ENCODE assay signal across 36 cellular contexts in the genomic region with DNA sequence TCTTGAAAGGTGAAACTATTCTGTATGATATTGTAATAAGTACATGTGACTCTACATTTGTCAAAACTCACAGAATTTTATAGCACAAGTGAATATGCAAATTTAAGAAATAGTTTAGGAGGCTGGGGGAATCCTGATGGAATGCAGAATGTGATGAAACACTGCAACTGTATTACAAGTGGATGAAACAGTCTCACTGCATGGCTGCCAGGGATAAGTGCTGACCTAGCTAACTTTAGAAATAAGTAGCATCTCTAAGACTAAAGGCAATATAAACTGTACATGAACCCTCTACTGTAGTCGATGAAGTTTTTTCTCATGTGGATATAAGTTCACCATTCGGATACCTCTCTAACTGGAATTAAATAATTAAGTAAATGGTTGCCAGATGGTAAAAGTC.
"Had no signal": no experiment of that assay in that cellular context is flagged by ENCODE, and none has a peak within 500 bp of the region (broad histone marks: within the 10 kb centered on the region; RNA-seq: fewer than 3 reads in every experiment).

No MANE protein-coding gene starts in this region.

- ATAC-seq: activated naive CD4-positive, alpha-beta T cell treated with anti-CD3 and anti-CD28 coated beads, Interleukin-2, amount 50 U/mL, for 72 hours; activated T-cell treated with anti-CD3 and anti-CD28 coated beads, Interleukin-2, amount 50 U/mL, for 4 hours; PC-3 had no signal

- H3K4me1 ChIP-seq: adrenal gland, Peyer's patch, SJSA1 had no signal

- H3K9me3 ChIP-seq: adrenal gland, Peyer's patch, SJSA1 had no signal

- H3K4me3 Mint-ChIP-seq: activated B cell treated with CpG ODN at 0.5 μM for 24 hours; activated CD4-positive, alpha-beta memory T cell treated with anti-CD3 and anti-CD28 coated beads for 36 hours; activated naive CD4-positive, alpha-beta T cell treated with anti-CD3 and anti-CD28 coated beads for 36 hours; activated T-cell treated with anti-CD3 and anti-CD28 coated beads, Interleukin-2, amount 50 U/mL, for 4 hours; activated T-helper 1 cell treated with anti-CD3 and anti-CD28 coated beads, Interleukin-12 subunit alpha, Interleukin-12 subunit beta, Interleukin-2, Interleukin-4 antibody, amounts not matched to agents 30 ng/mL and 10 ng/mL and 1 ng/mL, durations not matched to agents 14 hours and 24 hours and 36 hours; brain had no signal

- H3K27me3 ChIP-seq: adrenal gland, Peyer's patch, SJSA1 had no signal

- H3K36me3 ChIP-seq: adrenal gland, Peyer's patch, SJSA1 had no signal

- H3K9me3 Mint-ChIP-seq: activated B cell treated with CpG ODN at 0.5 μM for 24 hours; activated CD4-positive, alpha-beta memory T cell treated with anti-CD3 and anti-CD28 coated beads for 36 hours; activated naive CD4-positive, alpha-beta T cell treated with anti-CD3 and anti-CD28 coated beads for 36 hours; activated T-helper 1 cell treated with anti-CD3 and anti-CD28 coated beads, Interleukin-12 subunit alpha, Interleukin-12 subunit beta, Interleukin-2, Interleukin-4 antibody, amounts not matched to agents 30 ng/mL and 10 ng/mL and 1 ng/mL, durations not matched to agents 14 hours and 24 hours and 36 hours; brain had no signal

- H3K36me3 Mint-ChIP-seq: activated CD4-positive, alpha-beta memory T cell treated with anti-CD3 and anti-CD28 coated beads for 36 hours; activated naive CD4-positive, alpha-beta T cell treated with anti-CD3 and anti-CD28 coated beads, Interleukin-2, amount 50 U/mL, for 72 hours; brain had no signal

- H3K4me1 Mint-ChIP-seq: activated B cell treated with CpG ODN at 0.5 μM for 24 hours had no signal

- H3K4me3 ChIP-seq: adrenal gland, Peyer's patch, SJSA1 had no signal

- H3K27ac Mint-ChIP-seq: activated B cell treated with CpG ODN at 0.5 μM for 24 hours; activated CD4-positive, alpha-beta memory T cell treated with anti-CD3 and anti-CD28 coated beads for 36 hours; activated naive CD4-positive, alpha-beta T cell treated with anti-CD3 and anti-CD28 coated beads for 36 hours; activated naive CD4-positive, alpha-beta T cell treated with anti-CD3 and anti-CD28 coated beads, Interleukin-2, amount 50 U/mL, for 72 hours; activated T-helper 1 cell treated with anti-CD3 and anti-CD28 coated beads, Interleukin-12 subunit alpha, Interleukin-12 subunit beta, Interleukin-2, Interleukin-4 antibody, amounts not matched to agents 30 ng/mL and 10 ng/mL and 1 ng/mL, durations not matched to agents 14 hours and 24 hours and 36 hours; brain had no signal

- H3K27ac ChIP-seq: adrenal gland, Peyer's patch, SJSA1, VCaP had no signal

- H3K27me3 Mint-ChIP-seq: activated B cell treated with CpG ODN at 0.5 μM for 24 hours; activated CD4-positive, alpha-beta memory T cell treated with anti-CD3 and anti-CD28 coated beads for 36 hours had no signal

- DNase-seq: activated B cell treated with CpG ODN at 0.5 μM for 24 hours; activated CD4-positive, alpha-beta memory T cell treated with anti-CD3 and anti-CD28 coated beads for 36 hours; activated CD4-positive, alpha-beta T cell treated with anti-CD3 and anti-CD28 coated beads for 4 hours; activated CD4-positive, alpha-beta T cell treated with anti-CD3 and anti-CD28 coated beads, Interleukin-2, amount 50 U/mL, for 1 hour; activated CD4-positive, CD25-positive, alpha-beta regulatory T cell treated with anti-CD3 and anti-CD28 coated beads, Interleukin-2, amount 50 U/mL, for 72 hours; activated CD8-positive, alpha-beta memory T cell treated with anti-CD3 and anti-CD28 coated beads, Interleukin-2, amount 50 U/mL, for 4 hours; activated gamma-delta T cell treated with Interleukin-2 at 50 U/mL for 16 hours; activated naive CD4-positive, alpha-beta T cell treated with anti-CD3 and anti-CD28 coated beads for 36 hours; activated T-cell treated with anti-CD3 and anti-CD28 coated beads for 4 hours; activated T-cell treated with anti-CD3 and anti-CD28 coated beads, Interleukin-2, amount 50 U/mL, for 4 hours; adrenal gland; caudate nucleus; Karpas-422; NCI-H1048; NCI-H1105 treated with DMSO at 0.1 percent for 48 hours; NCI-H1436; NCI-H1694; NCI-H1930; NCI-H2081 treated with DMSO at 0.1 percent for 48 hours; NCI-H226; NCI-H446 treated with DMSO at 0.1 percent for 48 hours; NCI-H69; NCI-H82; PC-3; Peyer's patch; RPMI8226; SHP77 treated with DMSO at 0.1 percent for 48 hours; SW 1271; T-helper 1 cell; T-helper 2 cell; T-helper 9 cell had no signal
